ENCODE assay signal across 10 cellular contexts in genomic region chr19:50695251-50696064, GRCh38. TPM values are rescaled to one million over a fixed set of nuclear protein-coding genes. Genes with fewer than 3 reads are reported as not detected.
DNase-seq lines count a peak whose midpoint lies in the region; ATAC-seq and TF ChIP-seq lines count a peak whose summit lies in the region.
"Had no signal": no experiment of that assay in that cellular context is flagged by ENCODE, and none has a peak within 500 bp of the region (broad histone marks: within the 10 kb centered on the region; RNA-seq: fewer than 3 reads in every experiment).

No MANE protein-coding gene starts in this region.

- CTCF ChIA-PET in A673 (lab: Charles Lee) (interaction anchor here (0.8 kb wide), 1 partner anchor 9 kb away, joined by 4 read pairs; no protein-coding TSS in a partner anchor), RWPE1 (lab: Yijun Ruan, JAX) (interaction anchor here (0.7 kb wide), 1 partner anchor 100 kb away, joined by 3 read pairs; no protein-coding TSS in a partner anchor), OCI-LY7 (lab: Charles Lee; ENCODE audit: unreplicated experiment) (no interaction called here)

- H3K27me3 ChIP-seq in A673 (replicated peaks; ENCODE audit: insufficient read depth, low read depth, low read length, poor library complexity), result peaks cover 8% of the 10 kb centered on the region
- H3K27me3 ChIP-seq in hepatocyte, result peaks cover 72% of the 10 kb centered on the region

- peak overlapping the region; percentile 33 for H3K4me2 ChIP-seq in hepatocyte
- no peak overlapping the region for H3K4me2 ChIP-seq in OCI-LY7 (ENCODE audit: low read length)

- ATAC-seq in HG03432 (IDR thresholded peaks at IDR 0.05; ENCODE audit: unreplicated experiment), result no peak
- ATAC-seq in GM21447 (IDR thresholded peaks at IDR 0.05; ENCODE audit: unreplicated experiment), result no peak
- no peak for ATAC-seq in activated CD4-positive, CD25-positive, alpha-beta regulatory T cell treated with anti-CD3 and anti-CD28 coated beads, Interleukin-2, amount 50 U/mL, for 24 hours
- ATAC-seq: stimulated activated effector memory CD8-positive, alpha-beta T cell treated with anti-CD3 and anti-CD28 coated beads, Interleukin-12 subunit alpha, Interleukin-12 subunit beta, amount 100 ng/mL, for 72 hours had no signal

- H3K4me1 ChIP-seq in A673 (ENCODE audit: insufficient read depth, low read length, poor library complexity, severe bottlenecking), result peaks cover 6% of the 10 kb centered on the region
- no peaks in the 10 kb centered on the region for H3K4me1 ChIP-seq in hepatocyte (ENCODE audit: insufficient read depth)
- H3K4me1 ChIP-seq in OCI-LY7 (ENCODE audit: insufficient read depth, low read length, poor library complexity, severe bottlenecking), result no peaks in the 10 kb centered on the region

- POLR2A ChIA-PET in A673 (lab: Charles Lee; ENCODE audit: low non-redundant PET), result no interaction called here
- POLR2A ChIA-PET in RWPE1 (lab: Yijun Ruan, JAX; ENCODE audit: low non-redundant PET), result no interaction called here
- POLR2A ChIA-PET in OCI-LY7 (lab: Charles Lee), result no interaction called here

- H3K9me3 ChIP-seq in A673 (ENCODE audit: low read depth, low read length, poor library complexity, severe bottlenecking), result no peaks in the 10 kb centered on the region
- no peaks in the 10 kb centered on the region for H3K9me3 ChIP-seq in hepatocyte (ENCODE audit: low read depth)
- no peaks in the 10 kb centered on the region for H3K9me3 ChIP-seq in OCI-LY7 (ENCODE audit: low read length)

- TF ChIP-seq CTCF in A673 (conservative IDR thresholded peaks at IDR 0.05; ENCODE audit: low read depth, low read length) (no peak), GM13976 (IDR thresholded peaks at IDR 0.05; ENCODE audit: borderline replicate concordance, control extremely low read depth, extremely low read depth, insufficient read depth, missing control alignments) (no peak), RWPE1 (conservative IDR thresholded peaks at IDR 0.05; ENCODE audit: low read depth) (no peak), hepatocyte (IDR thresholded peaks at IDR 0.05; ENCODE audit: poor library complexity) (no peak), OCI-LY7 (conservative IDR thresholded peaks at IDR 0.05; ENCODE audit: low read length) (no peak)

- BruUV-seq in A673 (replicated peaks; lab: Mats Ljungman, UMichigan) (no TSS peak), OCI-LY7 (replicated peaks; lab: Mats Ljungman, UMichigan) (no TSS peak)

- 13% methylated on average over 21 of the region's 78 CpGs for WGBS in hepatocyte (ENCODE audit: low lambda C conversion rate, missing lambda C conversion rate)

- peak; percentile 48 for DNase-seq in A673 (ENCODE audit: low spot score)
- peak; percentile 75 for DNase-seq in GM13976 (ENCODE audit: low spot score)
- DNase-seq in RWPE1 (ENCODE audit: low spot score), result peak; percentile 28
- peak; percentile 66 for DNase-seq in hepatocyte (ENCODE audit: low spot score)
- no peak for DNase-seq in OCI-LY7 (ENCODE audit: low spot score)
- DNase-seq: NCI-H446 treated with DMSO at 0.1 percent for 48 hours had no signal

- no peaks in the 10 kb centered on the region for H3K79me2 ChIP-seq in hepatocyte
- no peaks in the 10 kb centered on the region for H3K79me2 ChIP-seq in OCI-LY7 (ENCODE audit: insufficient read depth, low read depth, low read length)

- in situ Hi-C loops in GM13976 (cut with MboI; ENCODE audit: low sequenced_read_pairs, unreplicated experiment), result no loop called here

- H3K27ac ChIP-seq in A673 (ENCODE audit: low read depth, low read length, poor library complexity, severe bottlenecking), result no peak overlapping the region
- no peak overlapping the region for H3K27ac ChIP-seq in RWPE1
- H3K27ac ChIP-seq in hepatocyte, result no peak overlapping the region
- H3K27ac ChIP-seq in OCI-LY7 (ENCODE audit: low read depth, low read length, poor library complexity, severe bottlenecking), result no peak overlapping the region

- H3K36me3 ChIP-seq in A673 (ENCODE audit: insufficient read depth, low read length, poor library complexity, severe bottlenecking) (no peaks in the 10 kb centered on the region), hepatocyte (replicated peaks; ENCODE audit: insufficient read depth, low read depth) (no peaks in the 10 kb centered on the region), OCI-LY7 (ENCODE audit: insufficient read depth, low read length) (no peaks in the 10 kb centered on the region)

- H2AFZ ChIP-seq in hepatocyte (no peak overlapping the region), OCI-LY7 (ENCODE audit: low read length) (no peak overlapping the region)

- intact Hi-C loops in A673 (cut with micrococcal nuclease; ENCODE audit: unreplicated experiment) (no loop called here), OCI-LY7 (cut with micrococcal nuclease; ENCODE audit: unreplicated experiment) (no loop called here)

- H3K9me2 ChIP-seq in hepatocyte (replicated peaks; ENCODE audit: insufficient read depth) (no peaks in the 10 kb centered on the region), OCI-LY7 (ENCODE audit: insufficient read depth, low read length) (no peaks in the 10 kb centered on the region)

- H4K20me1 ChIP-seq in hepatocyte (ENCODE audit: insufficient read depth, poor library complexity, severe bottlenecking), result no peaks in the 10 kb centered on the region
- no peaks in the 10 kb centered on the region for H4K20me1 ChIP-seq in OCI-LY7 (ENCODE audit: insufficient read depth, low read length)

- no peak overlapping the region for H3K4me3 ChIP-seq in A673 (ENCODE audit: low read depth, low read length, poor library complexity, severe bottlenecking)
- H3K4me3 ChIP-seq in hepatocyte, result no peak overlapping the region
- no peak overlapping the region for H3K4me3 ChIP-seq in OCI-LY7 (ENCODE audit: low read depth, low read length, poor library complexity, severe bottlenecking)

RNA-seq across cellular contexts. Expression of gene SHANK1, which starts 24.1 kb away (rescaled TPM):
- total RNA-seq in A673 (2021), result 69.7 and 69.8 TPM in 2 replicates
- total RNA-seq in hepatocyte, result 0.24 and 2.3 TPM in 2 replicates
- polyA plus RNA-seq in hepatocyte, result 0.56 and 1.4 TPM in 2 replicates
- total RNA-seq in OCI-LY7 (2014; rRNA removed; shearing (Covaris generic)), result 0.03 TPM in 2 replicates
- 10.7 and 13.1 TPM in 2 replicates for total RNA-seq in OCI-LY7 (2022)

RNA-seq across cellular contexts. Expression of gene CLEC11A, which starts 27.7 kb away (rescaled TPM):
- 59.1 TPM in 2 replicates for total RNA-seq in A673 (2021)
- 27.6 and 30.3 TPM in 2 replicates for total RNA-seq in hepatocyte
- polyA plus RNA-seq in hepatocyte, result 72.4 and 111 TPM in 2 replicates
- 1.0 and 2.0 TPM in 2 replicates for total RNA-seq in OCI-LY7 (2014; rRNA removed; shearing (Covaris generic))
- total RNA-seq in OCI-LY7 (2022), result 4.2 and 4.5 TPM in 2 replicates

RNA-seq across cellular contexts. Expression of gene C19orf81, which starts 46.2 kb away (rescaled TPM):
- total RNA-seq in A673 (2021), result 6.2 and 10.5 TPM in 2 replicates
- 2.2 and 4.1 TPM in 2 replicates for total RNA-seq in hepatocyte
- 12.4 and 14.7 TPM in 2 replicates for polyA plus RNA-seq in hepatocyte
- 15.2 and 20.0 TPM in 2 replicates for total RNA-seq in OCI-LY7 (2014; rRNA removed; shearing (Covaris generic))
- 11.4 and 14.2 TPM in 2 replicates for total RNA-seq in OCI-LY7 (2022)

RNA-seq across cellular contexts. Expression of gene SYT3, which starts 55.8 kb away (rescaled TPM):
- 1.8 and 2.0 TPM in 2 replicates for total RNA-seq in A673 (2021)
- 0.48 and 1.5 TPM in 2 replicates for total RNA-seq in hepatocyte
- polyA plus RNA-seq in hepatocyte, result 2.2 and 4.3 TPM in 2 replicates
- total RNA-seq in OCI-LY7 (2014; rRNA removed; shearing (Covaris generic)), result 0.16 TPM in 1 of 2 replicates, not detected in the other
- 0.17 and 0.33 TPM in 2 replicates for total RNA-seq in OCI-LY7 (2022)
